In genomic region chr10:22656056-22656455, GRCh38 we compare ENCODE assay signal across 15 cellular contexts. TPM values are rescaled to one million over a fixed set of nuclear protein-coding genes. Genes with fewer than 3 reads are reported as not detected.
DNase-seq lines count a peak whose midpoint lies in the region; ATAC-seq and TF ChIP-seq lines count a peak whose summit lies in the region.
"Had no signal": no experiment of that assay in that cellular context is flagged by ENCODE, and none has a peak within 500 bp of the region (broad histone marks: within the 10 kb centered on the region; RNA-seq: fewer than 3 reads in every experiment).

No MANE protein-coding gene starts in this region.

- H3K9me3 ChIP-seq in CD4-positive, alpha-beta memory T cell (ENCODE audit: control insufficient read depth in 1 of 2, low read length in 2 of 2), result no peaks in the 10 kb centered on the region
- H3K9me3 ChIP-seq in upper lobe of left lung (no peaks in the 10 kb centered on the region), heart left ventricle (no peaks in the 10 kb centered on the region)
- H3K9me3 ChIP-seq: esophagus muscularis mucosa, heart right ventricle, tibial artery had no signal

- no peaks in the 10 kb centered on the region for H3K27me3 ChIP-seq in CD4-positive, alpha-beta memory T cell (ENCODE audit: insufficient read depth, low read length)
- H3K27me3 ChIP-seq in upper lobe of left lung (no peaks in the 10 kb centered on the region), heart left ventricle (no peaks in the 10 kb centered on the region)
- H3K27me3 ChIP-seq: esophagus muscularis mucosa, heart right ventricle, tibial artery had no signal

- TF ChIP-seq EP300 in upper lobe of left lung (IDR thresholded peaks at IDR 0.05), result no peak

- H3K4me1 Mint-ChIP-seq in CD4-positive, alpha-beta memory T cell, result peaks cover 70 to 100% (median 90%) of the 10 kb centered on the region in 4 donors
- H3K4me1 Mint-ChIP-seq in IgD-negative memory B cell (peaks cover 68 to 79% (median 78%) of the 10 kb centered on the region in 3 donors), nephron progenitor cell (peaks cover 96% of the 10 kb centered on the region)
- peaks cover 100% of the 10 kb centered on the region for H3K4me1 Mint-ChIP-seq in activated naive CD8-positive, alpha-beta T cell treated with anti-CD3 and anti-CD28 coated beads, Interleukin-2, amount 50 U/mL, for 24 hours

- no peaks in the 10 kb centered on the region for H3K36me3 ChIP-seq in CD4-positive, alpha-beta memory T cell (ENCODE audit: insufficient read depth, low read length)
- H3K36me3 ChIP-seq in upper lobe of left lung (no peaks in the 10 kb centered on the region), heart left ventricle (no peaks in the 10 kb centered on the region)
- H3K36me3 ChIP-seq: esophagus muscularis mucosa had no signal

- H3K27me3 Mint-ChIP-seq in CD4-positive, alpha-beta memory T cell, result no peaks in the 10 kb centered on the region
- H3K27me3 Mint-ChIP-seq in IgD-negative memory B cell (no peaks in the 10 kb centered on the region), nephron progenitor cell (ENCODE audit: low read depth, poor library complexity) (peaks cover 2% of the 10 kb centered on the region)
- H3K27me3 Mint-ChIP-seq in activated naive CD8-positive, alpha-beta T cell treated with anti-CD3 and anti-CD28 coated beads, Interleukin-2, amount 50 U/mL, for 24 hours, result no peaks in the 10 kb centered on the region

- intact Hi-C loops in CD4-positive, alpha-beta memory T cell (cut with micrococcal nuclease), result no loop called here
- intact Hi-C loops in heart left ventricle (cut with DNase I), result no loop called here

- H3K36me3 Mint-ChIP-seq in CD4-positive, alpha-beta memory T cell, result peaks cover 16 to 21% of the 10 kb centered on the region in 2 donors
- H3K36me3 Mint-ChIP-seq in IgD-negative memory B cell (peaks cover 7% of the 10 kb centered on the region), nephron progenitor cell (ENCODE audit: low read depth) (peaks cover 6% of the 10 kb centered on the region)
- H3K36me3 Mint-ChIP-seq in activated naive CD8-positive, alpha-beta T cell treated with anti-CD3 and anti-CD28 coated beads, Interleukin-2, amount 50 U/mL, for 24 hours (ENCODE audit: low read depth), result peaks cover 22% of the 10 kb centered on the region

- WGBS in upper lobe of left lung, 2 donors, result 94 to 95% methylated on average over 7 of the region's 7 CpGs
- 90 to 97% (median 96%) methylated on average over 7 of the region's 7 CpGs for WGBS in heart left ventricle, 4 donors

- CTCF ChIA-PET in CD4-positive, alpha-beta memory T cell (lab: Charles Lee; ENCODE audit: partially characterized antibody), result interaction anchor here (0.7 to 6.4 kb wide), 17 partner anchors 9 to 662 kb away, joined by 3 to 39 read pairs (median 5); no protein-coding TSS in a partner anchor

- peak overlapping the region; percentile 79 to 94 (median 84) for H3K4me3 Mint-ChIP-seq in CD4-positive, alpha-beta memory T cell
- peak overlapping the region in 3 of 4 donors; percentile 77 to 88 (median 83) for H3K4me3 Mint-ChIP-seq in IgD-negative memory B cell
- H3K4me3 Mint-ChIP-seq in activated naive CD8-positive, alpha-beta T cell treated with anti-CD3 and anti-CD28 coated beads, Interleukin-2, amount 50 U/mL, for 24 hours, result no peak overlapping the region
- peak overlapping the region; percentile 12 for H3K4me3 Mint-ChIP-seq in nephron progenitor cell

- peaks cover 100% of the 10 kb centered on the region for H3K4me1 ChIP-seq in CD4-positive, alpha-beta memory T cell (ENCODE audit: insufficient read depth, low read length)
- H3K4me1 ChIP-seq in upper lobe of left lung, result peaks cover 35 to 60% (median 45%) of the 10 kb centered on the region in 4 donors
- peaks cover 0 to 92% (median 22%) of the 10 kb centered on the region in 12 donors for H3K4me1 ChIP-seq in heart left ventricle

- TF ChIP-seq POLR2A in upper lobe of left lung (IDR thresholded peaks at IDR 0.05) (no peak), heart left ventricle (IDR thresholded peaks at IDR 0.05) (no peak)

- POLR2A ChIA-PET in CD4-positive, alpha-beta memory T cell (lab: Charles Lee; ENCODE audit: partially characterized antibody), result interaction anchor here (0.8 to 34.5 kb wide), 13 partner anchors 10 to 653 kb away, joined by 3 to 895 read pairs (median 11); partner anchors contain the start of genes DNAJC1 and PIP4K2A

- peak overlapping the region; percentile 85 to 95 (median 95) for H3K27ac Mint-ChIP-seq in CD4-positive, alpha-beta memory T cell
- H3K27ac Mint-ChIP-seq in IgD-negative memory B cell (peak overlapping the region; percentile 82 to 94 (median 91)), nephron progenitor cell (peak overlapping the region; percentile 75)
- peak overlapping the region; percentile 91 for H3K27ac Mint-ChIP-seq in activated naive CD8-positive, alpha-beta T cell treated with anti-CD3 and anti-CD28 coated beads, Interleukin-2, amount 50 U/mL, for 24 hours

- H3K4me3 ChIP-seq in CD4-positive, alpha-beta memory T cell (ENCODE audit: low read length in 2 of 2), result peak overlapping the region; percentile 12 to 40
- H3K4me3 ChIP-seq in upper lobe of left lung (no peak overlapping the region), heart left ventricle (no peak overlapping the region)
- H3K4me3 ChIP-seq: esophagus muscularis mucosa, heart right ventricle, tibial artery had no signal

- H3K27ac ChIP-seq in CD4-positive, alpha-beta memory T cell (ENCODE audit: low read depth, low read length), result peak overlapping the region; percentile 61
- peak overlapping the region in 2 of 4 donors; percentile 41 to 55 for H3K27ac ChIP-seq in upper lobe of left lung
- peak overlapping the region in 1 of 12 donors; percentile 65 for H3K27ac ChIP-seq in heart left ventricle
- H3K27ac ChIP-seq: esophagus muscularis mucosa, tibial artery had no signal

- DNase-seq in CD4-positive, alpha-beta memory T cell, result no peak
- DNase-seq in activated naive CD8-positive, alpha-beta T cell treated with anti-CD3 and anti-CD28 coated beads, Interleukin-2, amount 50 U/mL, for 24 hours, result no peak
- no peak for DNase-seq in nephron progenitor cell
- DNase-seq in upper lobe of left lung, result no peak
- DNase-seq in heart left ventricle, result no peak
- DNase-seq: anterior cingulate cortex, heart right ventricle, MV-4-11, NCI-H2107, tibial artery had no signal

- ATAC-seq in activated naive CD8-positive, alpha-beta T cell treated with anti-CD3 and anti-CD28 coated beads, Interleukin-2, amount 50 U/mL, for 24 hours, result no peak
- ATAC-seq in upper lobe of left lung (ENCODE audit: low FRiP score in 2 of 2) (no peak), HG03280 (IDR thresholded peaks at IDR 0.05; ENCODE audit: unreplicated experiment) (no peak), HG03460 (IDR thresholded peaks at IDR 0.05; ENCODE audit: unreplicated experiment) (no peak), heart left ventricle (no peak)
- ATAC-seq: Right ventricle myocardium inferior had no signal

- TF ChIP-seq CTCF in nephron progenitor cell (IDR thresholded peaks at IDR 0.05) (no peak), upper lobe of left lung (IDR thresholded peaks at IDR 0.05) (no peak), heart left ventricle (IDR thresholded peaks at IDR 0.05) (no peak)

- no peaks in the 10 kb centered on the region for H3K9me3 Mint-ChIP-seq in CD4-positive, alpha-beta memory T cell
- H3K9me3 Mint-ChIP-seq in IgD-negative memory B cell (no peaks in the 10 kb centered on the region), nephron progenitor cell (no peaks in the 10 kb centered on the region)
- H3K9me3 Mint-ChIP-seq in activated naive CD8-positive, alpha-beta T cell treated with anti-CD3 and anti-CD28 coated beads, Interleukin-2, amount 50 U/mL, for 24 hours, result no peaks in the 10 kb centered on the region

RNA-seq across cellular contexts. Expression of gene PIP4K2A, which starts 58.3 kb away (rescaled TPM):
- 100 to 1,000 TPM; 171 to 179 TPM for total RNA-seq in CD4-positive, alpha-beta memory T cell
- polyA plus RNA-seq in CD4-positive, alpha-beta memory T cell, result 10 to 100 TPM; 33.4 to 87.0 TPM
- polyA plus RNA-seq in IgD-negative memory B cell (43.2 TPM), heart left ventricle (1 to 10 TPM; 4.0 to 8.3 TPM)
- total RNA-seq in upper lobe of left lung (10 to 100 TPM; 20.5 to 70.2 (median 34.4) TPM), heart left ventricle (10 to 100 TPM in 8 of 9 donors, 1 to 10 TPM in 1; 9.2 to 35.6 (median 13.7) TPM)

Comparison
In these comparisons a context has a peak if more than half of its experiments do, and no peak if none do; other contexts are left out.
1. H3K4me3 ChIP-seq: peak in CD4-positive, alpha-beta memory T cell (2 of 2); none in upper lobe of left lung (0 of 4) and heart left ventricle (0 of 12).
2. Peak in every context shown above with its lines, with median percentiles within 50 percentile points of each other: H3K27ac Mint-ChIP-seq.